ENCODE assay signal across 16 cellular contexts in the genomic region with DNA sequence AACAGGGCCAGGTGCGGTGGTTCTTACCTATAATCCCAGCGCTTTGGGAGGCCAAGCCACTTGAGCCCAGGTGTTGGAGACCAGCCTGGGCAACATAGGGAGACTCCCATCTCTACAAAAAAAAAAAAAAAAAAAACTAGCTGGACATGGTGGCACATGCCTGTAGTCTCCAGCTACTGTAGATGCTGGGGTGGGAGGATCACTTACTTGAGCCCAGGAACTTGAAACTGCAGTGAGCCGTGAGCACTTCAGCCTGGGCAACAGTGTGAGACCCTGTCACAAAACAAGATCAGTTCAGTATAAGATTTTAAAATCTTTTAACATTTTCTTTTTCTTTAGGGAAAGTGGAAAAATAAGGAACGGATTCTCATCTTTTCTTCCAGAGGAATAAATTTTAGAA. TPM values are rescaled to one million over a fixed set of nuclear protein-coding genes. Genes with fewer than 3 reads are reported as not detected.
DNase-seq lines count a peak whose midpoint lies in the region; ATAC-seq and TF ChIP-seq lines count a peak whose summit lies in the region.
"Had no signal": no experiment of that assay in that cellular context is flagged by ENCODE, and none has a peak within 500 bp of the region (broad histone marks: within the 10 kb centered on the region; RNA-seq: fewer than 3 reads in every experiment).

No MANE protein-coding gene starts in this region.

- no peak overlapping the region for H3K4me3 Mint-ChIP-seq in mesothelial cell of epicardium
- H3K4me3 Mint-ChIP-seq: activated T-cell treated with anti-CD3 and anti-CD28 coated beads, Interleukin-2, amount 50 U/mL, for 4 hours had no signal

- no peaks in the 10 kb centered on the region for H3K27me3 Mint-ChIP-seq in mesothelial cell of epicardium (ENCODE audit: low read depth)

- in situ Hi-C loops in GM23248 (cut with MboI), result no loop called here
- in situ Hi-C loops in Panc1 (cut with HindIII; ENCODE audit: low pct_unique_long_range_greater_than_20kb, low sequenced_read_pairs), result no loop called here

- H3K9me3 Mint-ChIP-seq in mesothelial cell of epicardium, result no peaks in the 10 kb centered on the region
- H3K9me3 Mint-ChIP-seq: activated T-cell treated with anti-CD3 and anti-CD28 coated beads, Interleukin-2, amount 50 U/mL, for 4 hours had no signal

- H3K27ac ChIP-seq in GM23248, result no peak overlapping the region
- 0 out of 2 replicates have a peak overlapping the region, but pooled peaks have one; percentile 31 for H3K27ac ChIP-seq in Panc1 (ENCODE audit: low read length)
- H3K27ac ChIP-seq: skin epidermis, stomach had no signal

- no peaks in the 10 kb centered on the region for H3K27me3 ChIP-seq in GM23248 (replicated peaks; ENCODE audit: insufficient read depth)
- no peaks in the 10 kb centered on the region for H3K27me3 ChIP-seq in Panc1 (ENCODE audit: control insufficient read depth, insufficient read depth, low read length)
- H3K27me3 ChIP-seq: stomach had no signal

- peak overlapping the region; percentile 95 for H3K4me2 ChIP-seq in GM23248 (ENCODE audit: unreplicated experiment)

- peaks cover 35% of the 10 kb centered on the region for H3K36me3 ChIP-seq in GM23248 (ENCODE audit: low read depth)
- peaks cover 53% of the 10 kb centered on the region for H3K36me3 ChIP-seq in Panc1 (ENCODE audit: control insufficient read depth, insufficient read depth, low read length)

- no peaks in the 10 kb centered on the region for H3K9me2 ChIP-seq in GM23248 (ENCODE audit: insufficient read depth)

- peak; percentile 14 for DNase-seq in NCI-H2196 (lab: John Stamatoyannopoulos, UW; ENCODE audit: unreplicated experiment)
- DNase-seq in NCI-H2196 treated with DMSO at 0.1 percent for 48 hours (lab: John Stamatoyannopoulos, UW; ENCODE audit: unreplicated experiment), result no peak
- no peak for DNase-seq in GM23248
- no peak for DNase-seq in Panc1 (ENCODE audit: low read depth, low spot score)
- DNase-seq in mesothelial cell of epicardium (ENCODE audit: low spot score in 2 of 2, unreplicated experiment in 2 of 2), result no peak
- no peak for DNase-seq in NCI-H187 (lab: John Stamatoyannopoulos, UW)
- DNase-seq: activated CD4-positive, CD25-positive, alpha-beta regulatory T cell treated with anti-CD3 and anti-CD28 coated beads, Interleukin-2, amount 50 U/mL, for 72 hours; activated T-cell treated with anti-CD3 and anti-CD28 coated beads, Interleukin-2, amount 50 U/mL, for 4 hours; anterior cingulate cortex; NCI-H2029 treated with DMSO at 0.1 percent for 48 hours; occipital lobe; stomach had no signal

- intact Hi-C loops in Panc1 (cut with micrococcal nuclease; ENCODE audit: unreplicated experiment), result no loop called here

- H3K4me1 ChIP-seq in GM23248 (ENCODE audit: insufficient read depth) (peaks cover 31% of the 10 kb centered on the region), Panc1 (ENCODE audit: control insufficient read depth, insufficient read depth, low read length) (peaks cover 18% of the 10 kb centered on the region)

- 65 to 67% methylated on average over 4 of the region's 4 CpGs for WGBS in GM23248 (ENCODE audit: low coverage in 1 of 2, low lambda C conversion rate in 2 of 2, missing lambda C conversion rate in 2 of 2), 2 experiments

- no peaks in the 10 kb centered on the region for H3K9me3 ChIP-seq in GM23248 (ENCODE audit: low read depth)
- no peaks in the 10 kb centered on the region for H3K9me3 ChIP-seq in Panc1 (ENCODE audit: control insufficient read depth, insufficient read depth, low read depth, low read length)
- H3K9me3 ChIP-seq: stomach had no signal

- no peak overlapping the region for H3K4me3 ChIP-seq in GM23248
- H3K4me3 ChIP-seq in Panc1 (ENCODE audit: low read depth in 2 of 2, low read length in 2 of 2), result peak overlapping the region in 1 of 2 experiments; percentile 98; a peak in 1 of 4 replicates
- H3K4me3 ChIP-seq: lung, skin epidermis had no signal

- no TSS peak for BruUV-seq in Panc1 (replicated peaks; lab: Mats Ljungman, UMichigan)

- peak overlapping the region; percentile 26 for H3K27ac Mint-ChIP-seq in mesothelial cell of epicardium

- H3K79me2 ChIP-seq in GM23248 (ENCODE audit: insufficient read depth), result peaks cover 94% of the 10 kb centered on the region

- peaks cover 29% of the 10 kb centered on the region for H3K4me1 Mint-ChIP-seq in mesothelial cell of epicardium

- H2AFZ ChIP-seq in GM23248, result no peak overlapping the region

- ATAC-seq in Panc1 (no peak), HG03378 (IDR thresholded peaks at IDR 0.05; ENCODE audit: unreplicated experiment) (no peak), HG03139 (IDR thresholded peaks at IDR 0.05; ENCODE audit: unreplicated experiment) (no peak)
- ATAC-seq: activated T-cell treated with anti-CD3 and anti-CD28 coated beads, Interleukin-2, amount 50 U/mL, for 4 hours had no signal

- peaks cover 14% of the 10 kb centered on the region for H3K36me3 Mint-ChIP-seq in mesothelial cell of epicardium

- peaks cover 44% of the 10 kb centered on the region for H3F3A ChIP-seq in GM23248 (ENCODE audit: insufficient read depth)

- TF ChIP-seq CTCF in Panc1 (IDR thresholded peaks at IDR 0.05) (no peak), mesothelial cell of epicardium (IDR thresholded peaks at IDR 0.05; ENCODE audit: unreplicated experiment) (no peak)

- CTCF ChIA-PET in Panc1 (lab: Charles Lee), result interaction anchor here (0.8 kb wide), 1 partner anchor 11 kb away, joined by 11 read pairs; no protein-coding TSS in a partner anchor

- POLR2A ChIA-PET in Panc1 (lab: Charles Lee), result interaction anchor here (0.6 kb wide), 2 partner anchors 38 to 1462 kb away, joined by 5 to 6 read pairs; no protein-coding TSS in a partner anchor

- no peaks in the 10 kb centered on the region for H4K20me1 ChIP-seq in GM23248 (ENCODE audit: insufficient read depth)

- no peak overlapping the region for H3K9ac ChIP-seq in GM23248

RNA-seq across cellular contexts. Expression of gene BRIX1, which starts 2.5 kb away (rescaled TPM):
- total RNA-seq in GM23248 (2014; rRNA removed; shearing (Covaris generic)), result 22.5 and 39.7 TPM in 2 replicates
- 45.8 and 49.6 TPM in 2 replicates for polyA plus RNA-seq in GM23248 (2016; fragmentation: Nextera tagmentation; extraction: Ambion mirVana)
- 46.6 TPM for total RNA-seq in Panc1 (2021; ENCODE audit: unreplicated experiment)
- 31.4 TPM for polyA plus RNA-seq in Panc1 (2012; ENCODE audit: insufficient read length)
- 29.5 to 33.2 TPM (median 31.7 TPM) in 3 replicates for total RNA-seq in mesothelial cell of epicardium

RNA-seq across cellular contexts. Expression of gene RAD1, which starts 2.7 kb away (rescaled TPM):
- total RNA-seq in GM23248 (2014; rRNA removed; shearing (Covaris generic)), result 26.3 and 42.9 TPM in 2 replicates
- polyA plus RNA-seq in GM23248 (2016; fragmentation: Nextera tagmentation; extraction: Ambion mirVana), result 53.6 and 56.4 TPM in 2 replicates
- 31.8 TPM for total RNA-seq in Panc1 (2021; ENCODE audit: unreplicated experiment)
- 20.8 TPM for polyA plus RNA-seq in Panc1 (2012; ENCODE audit: insufficient read length)
- total RNA-seq in mesothelial cell of epicardium, result 22.9 to 24.4 TPM (median 23.9 TPM) in 3 replicates

RNA-seq across cellular contexts. Expression of gene DNAJC21, which starts 11.3 kb away (rescaled TPM):
- 26.2 and 30.4 TPM in 2 replicates for total RNA-seq in GM23248 (2014; rRNA removed; shearing (Covaris generic))
- polyA plus RNA-seq in GM23248 (2016; fragmentation: Nextera tagmentation; extraction: Ambion mirVana), result 15.3 and 15.5 TPM in 2 replicates
- 54.5 TPM for total RNA-seq in Panc1 (2021; ENCODE audit: unreplicated experiment)
- polyA plus RNA-seq in Panc1 (2012; ENCODE audit: insufficient read length), result 40.6 TPM
- 43.5 to 46.4 TPM (median 45.3 TPM) in 3 replicates for total RNA-seq in mesothelial cell of epicardium
